ENCODE assay signal across 8 cellular contexts in genomic region chr17:35119370-35120185, GRCh38.
DNase-seq lines count a peak whose midpoint lies in the region; ATAC-seq and TF ChIP-seq lines count a peak whose summit lies in the region.

TSS of gene RAD51D (minus strand) at chr17:35119860. CDS start at chr17:35119613, 247 bp downstream.

- peaks cover 2% of the 10 kb centered on the region for H3K4me1 ChIP-seq in RWPE2 (ENCODE audit: insufficient read depth, poor library complexity, severe bottlenecking)

- H3K27ac ChIP-seq in RWPE2 (ENCODE audit: poor library complexity, severe bottlenecking) = peak within 1 kb of the TSS; percentile 19

- H3K27me3 ChIP-seq in RWPE2 (ENCODE audit: insufficient read depth, poor library complexity, severe bottlenecking) = no peaks in the 10 kb centered on the region

- no peaks in the 10 kb centered on the region for H3K4me1 Mint-ChIP-seq in nephron
- H3K4me1 Mint-ChIP-seq in stimulated activated naive CD8-positive, alpha-beta T cell treated with anti-CD3 and anti-CD28 coated beads, Interleukin-15, Interleukin-2, amounts not matched to agents 100 ng/mL and 50 ng/mL, for 24 hours (ENCODE audit: low read depth) = peaks cover 39% of the 10 kb centered on the region

- no peaks in the 10 kb centered on the region for H3K9me3 ChIP-seq in RWPE2 (ENCODE audit: severe bottlenecking)

- peak; percentile 82 for DNase-seq in DMS53 (lab: John Stamatoyannopoulos, UW)
- DNase-seq in LNCaP clone FGC (ENCODE audit: low read depth) = peak; percentile 10
- no peak for DNase-seq in RWPE2 (ENCODE audit: low spot score)
- DNase-seq in activated T-helper 9 cell treated with anti-CD3 and anti-CD28 coated beads, Interleukin-2, amount 50 U/mL, for 16 hours (ENCODE audit: low read depth) = peak; percentile 74
- DNase-seq in fibroblast of the conjunctiva (ENCODE audit: low read depth) = peak; percentile 34

- H3K36me3 Mint-ChIP-seq in nephron (ENCODE audit: low read depth) = no peaks in the 10 kb centered on the region
- H3K36me3 Mint-ChIP-seq in stimulated activated naive CD8-positive, alpha-beta T cell treated with anti-CD3 and anti-CD28 coated beads, Interleukin-15, Interleukin-2, amounts not matched to agents 100 ng/mL and 50 ng/mL, for 24 hours (ENCODE audit: low read depth) = peaks cover 23% of the 10 kb centered on the region

- H3K4me3 ChIP-seq in LNCaP clone FGC (ENCODE audit: low read depth, low read length) (peak within 1 kb of the TSS; percentile 69), RWPE2 (ENCODE audit: severe bottlenecking) (peak within 1 kb of the TSS; percentile 52)

- TF ChIP-seq CTCF in LNCaP clone FGC (IDR thresholded peaks at IDR 0.05; ENCODE audit: control insufficient read depth, extremely low read depth, insufficient read depth) = peak; percentile 96
- peak; percentile 96 for TF ChIP-seq CTCF in RWPE2 (IDR thresholded peaks at IDR 0.05; ENCODE audit: poor library complexity, severe bottlenecking)
- peak; percentile 94 to 96 (median 95) for TF ChIP-seq CTCF in nephron (IDR thresholded peaks at IDR 0.05; ENCODE audit: unreplicated experiment in 3 of 3)

- no peaks in the 10 kb centered on the region for H3K9me3 Mint-ChIP-seq in nephron
- no peaks in the 10 kb centered on the region for H3K9me3 Mint-ChIP-seq in stimulated activated naive CD8-positive, alpha-beta T cell treated with anti-CD3 and anti-CD28 coated beads, Interleukin-15, Interleukin-2, amounts not matched to agents 100 ng/mL and 50 ng/mL, for 24 hours

- ATAC-seq in GM21825 (IDR thresholded peaks at IDR 0.05; ENCODE audit: unreplicated experiment) (peak; percentile 70), RWPE2 (ENCODE audit: low read depth) (peak; percentile 84)

- peaks cover 12% of the 10 kb centered on the region for H3K27me3 Mint-ChIP-seq in nephron (ENCODE audit: low read depth)
- H3K27me3 Mint-ChIP-seq in stimulated activated naive CD8-positive, alpha-beta T cell treated with anti-CD3 and anti-CD28 coated beads, Interleukin-15, Interleukin-2, amounts not matched to agents 100 ng/mL and 50 ng/mL, for 24 hours = no peaks in the 10 kb centered on the region

- no peaks in the 10 kb centered on the region for H3K36me3 ChIP-seq in RWPE2 (ENCODE audit: low read depth)

- peak within 1 kb of the TSS in 2 of 3 experiments; percentile 65 to 81 for H3K27ac Mint-ChIP-seq in nephron
- H3K27ac Mint-ChIP-seq in stimulated activated naive CD8-positive, alpha-beta T cell treated with anti-CD3 and anti-CD28 coated beads, Interleukin-15, Interleukin-2, amounts not matched to agents 100 ng/mL and 50 ng/mL, for 24 hours = peak within 1 kb of the TSS; percentile 86

- peak within 1 kb of the TSS; percentile 89 to 94 (median 94) for H3K4me3 Mint-ChIP-seq in nephron
- H3K4me3 Mint-ChIP-seq in stimulated activated naive CD8-positive, alpha-beta T cell treated with anti-CD3 and anti-CD28 coated beads, Interleukin-15, Interleukin-2, amounts not matched to agents 100 ng/mL and 50 ng/mL, for 24 hours = peak within 1 kb of the TSS; percentile 89
